In the genomic region with DNA sequence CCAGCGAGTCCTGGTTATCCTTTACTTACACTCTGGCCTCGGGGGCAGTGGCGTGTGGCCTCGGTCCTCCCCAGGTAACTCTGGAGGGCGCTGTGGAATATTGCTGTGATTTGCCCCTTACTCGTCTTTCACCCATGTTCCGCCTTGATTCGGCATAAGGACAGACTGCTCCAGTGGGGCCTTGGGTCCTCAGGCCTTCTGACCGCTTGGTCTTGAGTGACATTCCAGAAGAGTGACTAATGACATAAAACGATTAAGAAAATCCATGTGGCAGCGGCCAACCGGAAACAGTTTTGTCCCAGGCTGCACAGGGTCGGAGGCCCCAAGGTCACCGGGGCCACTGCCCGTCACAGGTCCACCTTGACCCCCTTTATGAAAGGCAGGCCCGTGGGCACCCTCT, we compare ENCODE assay signal across 12 cellular contexts. TPM values are rescaled to one million over a fixed set of nuclear protein-coding genes. Genes with fewer than 3 reads are reported as not detected.
"Had no signal": no experiment of that assay in that cellular context is flagged by ENCODE, and none has a peak within 500 bp of the region (broad histone marks: within the 10 kb centered on the region; RNA-seq: fewer than 3 reads in every experiment).

No MANE protein-coding gene starts in this region.

- H3K9me3 ChIP-seq: thyroid gland had no signal

- DNase-seq: activated T-cell treated with anti-CD3 and anti-CD28 coated beads, Interleukin-2, amount 50 U/mL, for 1 hour; amniotic stem cell; dermis blood vessel endothelial cell; endodermal cell; erythroblast; left colon; natural killer cell; nucleus accumbens; small intestine; thyroid gland had no signal

- ATAC-seq: activated CD4-positive, CD25-positive, alpha-beta regulatory T cell treated with anti-CD3 and anti-CD28 coated beads, Interleukin-2, amount 50 U/mL, for 24 hours; left colon; natural killer cell had no signal

- H3K4me3 ChIP-seq: thyroid gland had no signal

- H3K27ac ChIP-seq: thyroid gland had no signal

- H3K27me3 ChIP-seq: thyroid gland had no signal

RNA-seq across cellular contexts. Expression of gene HES3, which starts 19.2 kb away (rescaled TPM):
- total RNA-seq: dermis blood vessel endothelial cell, left colon, mucosa of gallbladder, natural killer cell, thyroid gland had no signal
- polyA plus RNA-seq: small intestine had no signal
